Comparison of ENCODE assay signal across 14 cellular contexts in genomic region chr4:173420821-173421220, GRCh38.
"Had no signal": no experiment of that assay in that cellular context is flagged by ENCODE, and none has a peak within 500 bp of the region (broad histone marks: within the 10 kb centered on the region; RNA-seq: fewer than 3 reads in every experiment).

No MANE protein-coding gene starts in this region.

- H3K4me3 ChIP-seq: cardiac muscle cell, esophagus muscularis mucosa, psoas muscle, right lobe of liver, thoracic aorta had no signal

- H3K4me1 ChIP-seq: psoas muscle, right lobe of liver had no signal

- H3K27me3 ChIP-seq: cardiac muscle cell, esophagus muscularis mucosa, right lobe of liver, spleen had no signal

- H3K9me3 ChIP-seq: esophagus muscularis mucosa, psoas muscle, right lobe of liver, spleen, thoracic aorta had no signal

- DNase-seq: activated CD4-positive, alpha-beta memory T cell treated with anti-CD3 and anti-CD28 coated beads, Interleukin-2, amount 10 ng/mL, durations not matched to agents 7 days and 5 days; activated CD4-positive, alpha-beta T cell treated with anti-CD3 and anti-CD28 coated beads for 4 hours; activated naive CD8-positive, alpha-beta T cell treated with anti-CD3 and anti-CD28 coated beads, Interleukin-2, amount 10 ng/mL, durations not matched to agents 7 days and 5 days; activated T-cell treated with anti-CD3 and anti-CD28 coated beads, Interleukin-2, amount 50 U/mL, for 4 hours; aorta; immature natural killer cell; nephron progenitor cell; psoas muscle; right lobe of liver; spleen; stimulated activated naive CD8-positive, alpha-beta T cell treated with anti-CD3 and anti-CD28 coated beads, Interleukin-15, amount 100 ng/mL, for 72 hours had no signal

- H3K36me3 ChIP-seq: cardiac muscle cell, right lobe of liver, spleen, thoracic aorta had no signal

- H3K27ac ChIP-seq: cardiac muscle cell, esophagus muscularis mucosa, psoas muscle, right lobe of liver, spleen, thoracic aorta had no signal
